Comparison of ENCODE assay signal across 9 cellular contexts in the genomic region with DNA sequence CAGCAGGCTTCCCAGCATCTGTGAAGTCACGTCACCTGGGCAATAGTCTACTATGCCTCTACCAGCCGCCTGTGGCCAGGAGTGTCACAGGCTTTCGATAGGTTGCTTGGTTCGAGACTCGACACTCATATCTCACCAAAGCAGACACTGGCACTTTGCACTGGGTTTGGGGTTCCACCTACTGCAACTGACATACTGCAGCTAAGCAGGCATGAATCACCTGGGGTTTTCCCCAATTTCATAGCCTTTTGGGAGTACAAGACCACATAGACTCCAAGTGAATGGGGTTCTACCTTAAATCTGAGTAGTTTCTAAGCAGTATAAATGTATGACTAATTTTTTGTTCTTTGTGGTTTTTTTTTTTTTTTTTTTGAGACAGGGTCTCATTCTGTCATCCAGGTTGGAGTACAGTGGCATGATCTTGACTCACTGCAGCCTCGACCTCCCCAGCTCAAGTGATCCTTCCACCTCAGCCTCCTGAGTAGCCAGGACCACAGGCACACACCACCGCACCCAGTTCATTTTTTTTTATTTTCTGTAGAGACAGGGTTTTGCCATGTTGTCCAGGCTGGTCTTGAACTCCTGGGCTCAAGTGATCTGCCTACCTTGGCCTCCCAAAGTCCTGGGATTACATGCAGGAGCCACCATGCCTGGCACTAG. TPM values are rescaled to one million over a fixed set of nuclear protein-coding genes. Genes with fewer than 3 reads are reported as not detected.
DNase-seq lines count a peak whose midpoint lies in the region; ATAC-seq lines count a peak whose summit lies in the region.
"Had no signal": no experiment of that assay in that cellular context is flagged by ENCODE, and none has a peak within 500 bp of the region (broad histone marks: within the 10 kb centered on the region; RNA-seq: fewer than 3 reads in every experiment).

No MANE protein-coding gene starts in this region.

- peaks cover 33% of the 10 kb centered on the region for H3K4me1 Mint-ChIP-seq in activated naive CD8-positive, alpha-beta T cell treated with anti-CD3 and anti-CD28 coated beads for 36 hours

- H3K4me3 Mint-ChIP-seq in activated naive CD8-positive, alpha-beta T cell treated with anti-CD3 and anti-CD28 coated beads for 36 hours: peak overlapping the region; percentile 38
- H3K4me3 Mint-ChIP-seq: IgD-negative memory B cell had no signal

- H3K27ac Mint-ChIP-seq in activated naive CD8-positive, alpha-beta T cell treated with anti-CD3 and anti-CD28 coated beads for 36 hours: peak overlapping the region; percentile 65
- H3K27ac Mint-ChIP-seq: IgD-negative memory B cell had no signal

- no peaks in the 10 kb centered on the region for H3K9me3 Mint-ChIP-seq in activated naive CD8-positive, alpha-beta T cell treated with anti-CD3 and anti-CD28 coated beads for 36 hours
- H3K9me3 Mint-ChIP-seq: IgD-negative memory B cell had no signal

- peaks cover 7% of the 10 kb centered on the region for H3K36me3 Mint-ChIP-seq in activated naive CD8-positive, alpha-beta T cell treated with anti-CD3 and anti-CD28 coated beads for 36 hours

- DNase-seq in activated naive CD8-positive, alpha-beta T cell treated with anti-CD3 and anti-CD28 coated beads for 36 hours: peak; percentile 80
- DNase-seq in stimulated activated CD4-positive, alpha-beta T cell treated with anti-CD3 and anti-CD28 coated beads, Interleukin-4, amount 100 ng/mL, for 1 hour: peak; percentile 61
- DNase-seq in NCI-H2081 (lab: John Stamatoyannopoulos, UW) (no peak), ecto neural progenitor cell (ENCODE audit: low spot score) (no peak), NCI-H2029 treated with DMSO at 0.1 percent for 48 hours (lab: John Stamatoyannopoulos, UW) (no peak)

- ATAC-seq in GM19395 (IDR thresholded peaks at IDR 0.05; ENCODE audit: unreplicated experiment) (peak; percentile 74), HG03342 (IDR thresholded peaks at IDR 0.05; ENCODE audit: unreplicated experiment) (peak; percentile 72), HG03159 (IDR thresholded peaks at IDR 0.05; ENCODE audit: unreplicated experiment) (no peak)

- no peaks in the 10 kb centered on the region for H3K27me3 Mint-ChIP-seq in activated naive CD8-positive, alpha-beta T cell treated with anti-CD3 and anti-CD28 coated beads for 36 hours
- H3K27me3 Mint-ChIP-seq: IgD-negative memory B cell had no signal

RNA-seq across cellular contexts. Expression of a gene that starts 32.1 kb away (rescaled TPM):
- 10 to 100 TPM; 14.5 to 18.1 TPM for total RNA-seq in activated naive CD8-positive, alpha-beta T cell treated with anti-CD3 and anti-CD28 coated beads for 36 hours

RNA-seq across cellular contexts. Expression of a gene that starts 32.2 kb away (rescaled TPM):
- total RNA-seq in activated naive CD8-positive, alpha-beta T cell treated with anti-CD3 and anti-CD28 coated beads for 36 hours: 10 to 100 TPM; 21.1 to 21.6 TPM

RNA-seq across cellular contexts. Expression of a gene that starts 52.4 kb away (rescaled TPM):
- 1 to 10 TPM; 6.5 to 7.4 TPM for total RNA-seq in activated naive CD8-positive, alpha-beta T cell treated with anti-CD3 and anti-CD28 coated beads for 36 hours

Comparison
In these comparisons a context has a peak if more than half of its experiments do, and no peak if none do; other contexts are left out.
1. DNase-seq: peak in activated naive CD8-positive, alpha-beta T cell treated with anti-CD3 and anti-CD28 coated beads for 36 hours (single experiment) and stimulated activated CD4-positive, alpha-beta T cell treated with anti-CD3 and anti-CD28 coated beads, Interleukin-4, amount 100 ng/mL, for 1 hour (single experiment); none in NCI-H2081 (0 of 2), ecto neural progenitor cell (single experiment) and NCI-H2029 treated with DMSO at 0.1 percent for 48 hours (single experiment).